Comparison of ENCODE assay signal across 20 cellular contexts in the genomic region with DNA sequence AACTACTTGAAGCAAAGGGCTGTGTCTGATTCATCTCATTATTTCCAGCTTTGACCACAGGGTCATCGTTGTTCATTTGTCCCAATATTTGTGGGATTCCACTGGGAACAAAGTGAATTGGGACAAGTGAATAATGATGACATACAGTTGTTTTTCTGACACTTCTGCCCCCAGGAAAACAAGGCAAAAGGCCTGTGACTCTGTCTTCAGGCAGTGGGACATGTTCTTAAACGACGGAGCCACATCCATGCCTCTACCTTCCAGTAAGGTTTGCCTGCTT.
A peak's percentile ranks its signal among the peaks of the same experiment; 100 is the strongest.
DNase-seq lines count a peak whose midpoint lies in the region; ATAC-seq, FAIRE-seq and TF ChIP-seq lines count a peak whose summit lies in the region.
"Had no signal": no experiment of that assay in that cellular context is flagged by ENCODE, and none has a peak within 500 bp of the region (broad histone marks: within the 10 kb centered on the region; RNA-seq: fewer than 3 reads in every experiment).

No MANE protein-coding gene starts in this region.

- no peak for TF ChIP-seq CTCF in HFFc6 (IDR thresholded peaks at IDR 0.05)
- TF ChIP-seq CTCF in bronchial epithelial cell (IDR thresholded peaks at IDR 0.05; ENCODE audit: insufficient read depth, low read length, severe bottlenecking), result no peak
- no peak for TF ChIP-seq CTCF in psoas muscle (IDR thresholded peaks at IDR 0.05)

- no peak overlapping the region for H3K4me2 ChIP-seq in mesenchymal stem cell (ENCODE audit: low read length, poor library complexity, severe bottlenecking)
- H3K4me2 ChIP-seq: A549, KMS-11 had no signal

- no peak overlapping the region for H2BK12ac ChIP-seq in mesenchymal stem cell (ENCODE audit: low read length in 2 of 2)

- H3K9ac ChIP-seq in mesenchymal stem cell (ENCODE audit: low read length), result no peak overlapping the region
- H3K9ac ChIP-seq: KMS-11 had no signal

- 61% methylated on average over 2 of the region's 3 CpGs for WGBS in mesenchymal stem cell
- WGBS in psoas muscle, 3 donors, result 44 to 49% (median 48%) methylated on average over 3 of the region's 3 CpGs

- no peak overlapping the region for H3K14ac ChIP-seq in mesenchymal stem cell (ENCODE audit: low read length in 2 of 2)

- H3K4me3 ChIP-seq in bronchial epithelial cell (ENCODE audit: low read depth, low read length) (no peak overlapping the region), mesenchymal stem cell (ENCODE audit: insufficient read depth in 1 of 2, low read depth in 1 of 2, low read length in 2 of 2) (no peak overlapping the region), psoas muscle (no peak overlapping the region)
- H3K4me3 ChIP-seq: A549, prostate gland, uterus had no signal

- H2AK5ac ChIP-seq in mesenchymal stem cell (ENCODE audit: low read length, severe bottlenecking), result no peak overlapping the region

- H3K27me3 Mint-ChIP-seq in HFFc6 (ENCODE audit: insufficient read depth), result peaks cover 5% of the 10 kb centered on the region

- no peak overlapping the region for H4K91ac ChIP-seq in mesenchymal stem cell (ENCODE audit: low read length)

- no peaks in the 10 kb centered on the region for H3K36me3 ChIP-seq in bronchial epithelial cell (ENCODE audit: control insufficient read depth, insufficient read depth, low read length)
- H3K36me3 ChIP-seq in mesenchymal stem cell (ENCODE audit: control insufficient read depth in 1 of 2, insufficient read depth in 2 of 2, low read depth in 1 of 2, low read length in 2 of 2), result no peaks in the 10 kb centered on the region
- no peaks in the 10 kb centered on the region for H3K36me3 ChIP-seq in psoas muscle (ENCODE audit: insufficient read depth in 1 of 2, low read depth in 1 of 2)
- H3K36me3 ChIP-seq: prostate gland, uterus had no signal

- H3K4me1 Mint-ChIP-seq in HFFc6 (ENCODE audit: low read depth), result peaks cover 56% of the 10 kb centered on the region

- H3K4ac ChIP-seq in mesenchymal stem cell (ENCODE audit: low read depth in 1 of 2, low read length in 2 of 2), result no peak overlapping the region

- H4K8ac ChIP-seq in mesenchymal stem cell (ENCODE audit: low read length), result no peak overlapping the region

- ATAC-seq in GM19395 (IDR thresholded peaks at IDR 0.05; ENCODE audit: unreplicated experiment), result no peak
- no peak for ATAC-seq in psoas muscle
- ATAC-seq: A549 had no signal

- H3K9me3 ChIP-seq in mesenchymal stem cell (ENCODE audit: control insufficient read depth, low read length) (no peaks in the 10 kb centered on the region), psoas muscle (no peaks in the 10 kb centered on the region)
- H3K9me3 ChIP-seq: A549, prostate gland, uterus had no signal

- H2BK5ac ChIP-seq in mesenchymal stem cell (ENCODE audit: low read depth, low read length, poor library complexity, severe bottlenecking), result no peak overlapping the region

- peak overlapping the region; percentile 22 for H3K4me3 Mint-ChIP-seq in HFFc6
- H3K4me3 Mint-ChIP-seq: natural killer cell treated with Interleukin-12 subunit alpha and Interleukin-12 subunit beta and Interleukin-15 and Interleukin-18, amount 100 ng/mL, for 72 hours had no signal

- no peaks in the 10 kb centered on the region for H3K9me3 Mint-ChIP-seq in HFFc6
- H3K9me3 Mint-ChIP-seq: natural killer cell treated with Interleukin-12 subunit alpha and Interleukin-12 subunit beta and Interleukin-15 and Interleukin-18, amount 100 ng/mL, for 72 hours had no signal

- H2BK120ac ChIP-seq in mesenchymal stem cell (ENCODE audit: low read depth, low read length), result no peak overlapping the region

- peak overlapping the region; percentile 82 for H3K27ac ChIP-seq in mesenchymal stem cell (ENCODE audit: low read length, poor library complexity, severe bottlenecking)
- no peak overlapping the region for H3K27ac ChIP-seq in psoas muscle
- H3K27ac ChIP-seq: A549, KMS-11, prostate gland, uterus, VCaP had no signal

- DNase-seq in A172 (ENCODE audit: low spot score) (peak; percentile 90), HFFc6 (peak; percentile 82), bronchial epithelial cell (ENCODE audit: low read depth) (no peak), mesenchymal stem cell (peak; percentile 71), psoas muscle (no peak), DMS 273 (lab: John Stamatoyannopoulos, UW; ENCODE audit: unreplicated experiment) (no peak), NCI-H774 (lab: John Stamatoyannopoulos, UW) (no peak)
- DNase-seq: activated naive CD4-positive, alpha-beta T cell; activated T-cell treated with anti-CD3 and anti-CD28 coated beads for 4 hours; NCI-H1092; NCI-H2081 treated with DMSO at 0.1 percent for 48 hours; NCI-H510A treated with DMSO at 0.1 percent for 48 hours; uterus had no signal

- peak; percentile 66 for FAIRE-seq in bronchial epithelial cell (lab: Jason Lieb, UNC)
- FAIRE-seq: A549, endometrium had no signal

- no peaks in the 10 kb centered on the region for H3K79me1 ChIP-seq in mesenchymal stem cell (replicated peaks; ENCODE audit: low read length, poor library complexity, severe bottlenecking)

- no peak overlapping the region for H3K23ac ChIP-seq in mesenchymal stem cell (ENCODE audit: low read length in 2 of 2)

- peaks cover 8% of the 10 kb centered on the region for H3K27me3 ChIP-seq in bronchial epithelial cell (ENCODE audit: control insufficient read depth, insufficient read depth, low read length)
- H3K27me3 ChIP-seq in mesenchymal stem cell (ENCODE audit: control insufficient read depth in 1 of 2, insufficient read depth in 1 of 2, low read length in 2 of 2), result peaks cover 0 to 69% of the 10 kb centered on the region in 2 experiments
- peaks cover 2 to 61% (median 7%) of the 10 kb centered on the region in 3 donors for H3K27me3 ChIP-seq in psoas muscle (ENCODE audit: insufficient read depth in 3 of 3, low read length in 2 of 3)

- H3K27ac Mint-ChIP-seq in HFFc6, result peak overlapping the region; percentile 89
- H3K27ac Mint-ChIP-seq: natural killer cell treated with Interleukin-12 subunit alpha and Interleukin-12 subunit beta and Interleukin-15 and Interleukin-18, amount 100 ng/mL, for 72 hours had no signal

- intact Hi-C loops in psoas muscle (cut with DNase I), result no loop called here

- no peaks in the 10 kb centered on the region for H3K36me3 Mint-ChIP-seq in HFFc6 (ENCODE audit: low read depth)
- H3K36me3 Mint-ChIP-seq: natural killer cell treated with Interleukin-12 subunit alpha and Interleukin-12 subunit beta and Interleukin-15 and Interleukin-18, amount 100 ng/mL, for 72 hours had no signal

- H3K4me1 ChIP-seq in mesenchymal stem cell (ENCODE audit: control insufficient read depth, insufficient read depth, low read depth, low read length) (peaks cover 29% of the 10 kb centered on the region), psoas muscle (no peaks in the 10 kb centered on the region)
- H3K4me1 ChIP-seq: prostate gland, uterus had no signal

- H2AFZ ChIP-seq in mesenchymal stem cell (ENCODE audit: low read depth, low read length), result no peak overlapping the region

- peak overlapping the region in 1 of 2 experiments; percentile 40 for H3K18ac ChIP-seq in mesenchymal stem cell (ENCODE audit: low read depth in 1 of 2, low read length in 2 of 2)

- no peak overlapping the region for H2BK15ac ChIP-seq in mesenchymal stem cell (ENCODE audit: low read depth, poor library complexity, severe bottlenecking)

Comparison
In these comparisons a context has a peak if more than half of its experiments do, and no peak if none do; other contexts are left out.
1. DNase-seq: peak in A172 (single experiment), HFFc6 (single experiment) and mesenchymal stem cell (single experiment); none in bronchial epithelial cell (single experiment), psoas muscle (0 of 2), DMS 273 (single experiment) and NCI-H774 (single experiment).